In the genomic region with DNA sequence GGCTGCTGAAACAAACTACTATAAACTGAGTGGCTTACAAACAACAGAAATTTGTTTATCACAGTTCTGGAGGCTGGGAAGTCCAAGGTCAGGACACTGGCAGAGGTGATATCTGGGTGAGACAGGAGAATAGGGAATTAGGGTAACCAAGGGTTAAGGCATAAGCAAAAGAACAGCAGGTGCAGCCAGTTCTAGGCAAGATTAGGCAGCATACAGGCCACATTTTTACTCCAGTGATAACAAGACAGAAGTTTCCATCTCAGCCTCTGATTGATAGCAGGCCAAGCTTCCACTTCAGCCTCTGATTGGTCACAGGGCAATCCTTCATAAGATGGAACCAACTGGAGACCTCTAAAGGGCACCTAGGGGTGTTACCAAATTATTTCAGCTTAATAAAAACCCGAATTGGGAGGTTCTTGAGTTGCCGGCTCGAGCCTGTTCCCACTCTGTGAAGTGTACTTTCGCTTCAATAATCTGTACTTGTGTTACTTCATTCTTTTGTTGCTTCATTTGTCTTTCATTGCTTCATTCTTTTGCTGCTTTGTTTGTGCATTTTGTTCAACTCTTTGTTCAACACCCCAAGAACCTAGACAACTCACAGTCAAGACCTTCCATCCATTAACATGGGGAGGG, we compare ENCODE assay signal across 1 cellular context.
TF ChIP-seq lines count a peak whose summit lies in the region.

No MANE protein-coding gene starts in this region.

TF ChIP-seq in K562, 482 proteins besides CTCF, POLR2A, EP300 and RAD21 (continued from another document):
- TF ChIP-seq CHD4 (IDR thresholded peaks at IDR 0.05; ENCODE audit: insufficient read depth, insufficient replicate concordance, low read depth, low read length, poor library complexity, severe bottlenecking) (no peak), CBX5 (IDR thresholded peaks at IDR 0.05; ENCODE audit: borderline replicate concordance, low read depth) (no peak), POLR2B (IDR thresholded peaks at IDR 0.05; ENCODE audit: low read depth, partially characterized antibody) (no peak), MECOM (CRISPR knock-in tag; IDR thresholded peaks at IDR 0.05) (no peak), ZNF212 (CRISPR knock-in tag; IDR thresholded peaks at IDR 0.05) (no peak), CBFA2T3 (IDR thresholded peaks at IDR 0.05) (peak; percentile 89), BRD9 (IDR thresholded peaks at IDR 0.05; ENCODE audit: low read depth, partially characterized antibody) (no peak), RCOR1 (IDR thresholded peaks at IDR 0.05; ENCODE audit: borderline replicate concordance in 1 of 2, low read depth in 2 of 2, low read length in 2 of 2) (0 out of 4 replicates have a peak, but pooled peaks of 1 of the 2 experiments have one; percentile 25), GTF2F1 (IDR thresholded peaks at IDR 0.05; ENCODE audit: low read depth, low read length) (no peak), NFIC (IDR thresholded peaks at IDR 0.05) (peak; percentile 45; the same call in 1 of the 2 replicates), MAFG (tag; conservative IDR thresholded peaks at IDR 0.05) (no peak), GABPA (tag; conservative IDR thresholded peaks at IDR 0.05; ENCODE audit: low read depth) (no peak), SMARCA5 (IDR thresholded peaks at IDR 0.05) (no peak), CREB1 (IDR thresholded peaks at IDR 0.05) (no peak), CREB1 (CRISPR knock-in tag; IDR thresholded peaks at IDR 0.05) (no peak), FOXA3 (CRISPR knock-in tag; conservative IDR thresholded peaks at IDR 0.05 in 1 of 2, IDR thresholded peaks at IDR 0.05 in 1 of 2) (no peak), IFI16 (CRISPR knock-in tag; IDR thresholded peaks at IDR 0.05) (no peak)
- TF ChIP-seq, protein P1, sequence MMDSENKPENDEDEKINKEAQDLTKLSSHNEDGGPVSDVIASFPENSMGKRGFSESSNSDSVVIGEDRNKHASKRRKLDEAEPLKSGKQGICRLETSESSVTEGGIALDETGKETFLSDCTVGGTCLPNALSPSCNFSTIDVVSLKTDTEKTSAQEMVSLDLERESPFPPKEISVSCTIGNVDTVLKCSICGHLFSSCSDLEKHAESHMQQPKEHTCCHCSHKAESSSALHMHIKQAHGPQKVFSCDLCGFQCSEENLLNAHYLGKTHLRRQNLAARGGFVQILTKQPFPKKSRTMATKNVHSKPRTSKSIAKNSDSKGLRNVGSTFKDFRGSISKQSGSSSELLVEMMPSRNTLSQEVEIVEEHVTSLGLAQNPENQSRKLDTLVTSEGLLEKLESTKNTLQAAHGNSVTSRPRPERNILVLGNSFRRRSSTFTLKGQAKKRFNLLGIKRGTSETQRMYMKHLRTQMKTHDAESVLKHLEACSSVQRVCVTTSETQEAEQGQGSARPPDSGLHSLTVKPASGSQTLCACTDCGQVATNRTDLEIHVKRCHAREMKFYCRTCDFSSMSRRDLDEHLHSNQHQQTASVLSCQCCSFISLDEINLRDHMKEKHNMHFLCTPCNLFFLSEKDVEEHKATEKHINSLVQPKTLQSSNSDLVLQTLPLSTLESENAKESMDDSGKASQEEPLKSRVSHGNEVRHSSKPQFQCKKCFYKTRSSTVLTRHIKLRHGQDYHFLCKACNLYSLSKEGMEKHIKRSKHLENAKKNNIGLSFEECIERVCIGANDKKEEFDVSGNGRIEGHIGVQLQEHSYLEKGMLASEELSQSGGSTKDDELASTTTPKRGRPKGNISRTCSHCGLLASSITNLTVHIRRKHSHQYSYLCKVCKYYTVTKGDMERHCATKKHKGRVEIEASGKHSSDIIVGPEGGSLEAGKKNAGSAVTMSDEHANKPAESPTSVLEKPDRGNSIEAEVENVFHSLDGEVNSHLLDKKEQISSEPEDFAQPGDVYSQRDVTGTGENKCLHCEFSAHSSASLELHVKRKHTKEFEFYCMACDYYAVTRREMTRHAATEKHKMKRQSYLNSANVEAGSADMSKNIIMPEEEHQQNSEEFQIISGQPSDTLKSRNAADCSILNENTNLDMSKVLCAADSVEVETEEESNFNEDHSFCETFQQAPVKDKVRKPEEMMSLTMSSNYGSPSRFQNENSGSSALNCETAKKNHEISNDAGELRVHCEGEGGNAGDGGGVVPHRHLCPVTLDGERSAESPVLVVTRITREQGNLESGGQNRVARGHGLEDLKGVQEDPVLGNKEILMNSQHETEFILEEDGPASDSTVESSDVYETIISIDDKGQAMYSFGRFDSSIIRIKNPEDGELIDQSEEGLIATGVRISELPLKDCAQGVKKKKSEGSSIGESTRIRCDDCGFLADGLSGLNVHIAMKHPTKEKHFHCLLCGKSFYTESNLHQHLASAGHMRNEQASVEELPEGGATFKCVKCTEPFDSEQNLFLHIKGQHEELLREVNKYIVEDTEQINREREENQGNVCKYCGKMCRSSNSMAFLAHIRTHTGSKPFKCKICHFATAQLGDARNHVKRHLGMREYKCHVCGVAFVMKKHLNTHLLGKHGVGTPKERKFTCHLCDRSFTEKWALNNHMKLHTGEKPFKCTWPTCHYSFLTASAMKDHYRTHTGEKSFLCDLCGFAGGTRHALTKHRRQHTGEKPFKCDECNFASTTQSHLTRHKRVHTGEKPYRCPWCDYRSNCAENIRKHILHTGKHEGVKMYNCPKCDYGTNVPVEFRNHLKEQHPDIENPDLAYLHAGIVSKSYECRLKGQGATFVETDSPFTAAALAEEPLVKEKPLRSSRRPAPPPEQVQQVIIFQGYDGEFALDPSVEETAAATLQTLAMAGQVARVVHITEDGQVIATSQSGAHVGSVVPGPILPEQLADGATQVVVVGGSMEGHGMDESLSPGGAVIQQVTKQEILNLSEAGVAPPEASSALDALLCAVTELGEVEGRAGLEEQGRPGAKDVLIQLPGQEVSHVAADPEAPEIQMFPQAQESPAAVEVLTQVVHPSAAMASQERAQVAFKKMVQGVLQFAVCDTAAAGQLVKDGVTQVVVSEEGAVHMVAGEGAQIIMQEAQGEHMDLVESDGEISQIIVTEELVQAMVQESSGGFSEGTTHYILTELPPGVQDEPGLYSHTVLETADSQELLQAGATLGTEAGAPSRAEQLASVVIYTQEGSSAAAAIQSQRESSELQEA (IDR thresholded peaks at IDR 0.05; ENCODE audit: low read depth) = no peak
- TF ChIP-seq, protein P2, sequence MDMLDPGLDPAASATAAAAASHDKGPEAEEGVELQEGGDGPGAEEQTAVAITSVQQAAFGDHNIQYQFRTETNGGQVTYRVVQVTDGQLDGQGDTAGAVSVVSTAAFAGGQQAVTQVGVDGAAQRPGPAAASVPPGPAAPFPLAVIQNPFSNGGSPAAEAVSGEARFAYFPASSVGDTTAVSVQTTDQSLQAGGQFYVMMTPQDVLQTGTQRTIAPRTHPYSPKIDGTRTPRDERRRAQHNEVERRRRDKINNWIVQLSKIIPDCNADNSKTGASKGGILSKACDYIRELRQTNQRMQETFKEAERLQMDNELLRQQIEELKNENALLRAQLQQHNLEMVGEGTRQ (CRISPR knock-in tag; IDR thresholded peaks at IDR 0.05) = no peak
- TF ChIP-seq, protein P3, sequence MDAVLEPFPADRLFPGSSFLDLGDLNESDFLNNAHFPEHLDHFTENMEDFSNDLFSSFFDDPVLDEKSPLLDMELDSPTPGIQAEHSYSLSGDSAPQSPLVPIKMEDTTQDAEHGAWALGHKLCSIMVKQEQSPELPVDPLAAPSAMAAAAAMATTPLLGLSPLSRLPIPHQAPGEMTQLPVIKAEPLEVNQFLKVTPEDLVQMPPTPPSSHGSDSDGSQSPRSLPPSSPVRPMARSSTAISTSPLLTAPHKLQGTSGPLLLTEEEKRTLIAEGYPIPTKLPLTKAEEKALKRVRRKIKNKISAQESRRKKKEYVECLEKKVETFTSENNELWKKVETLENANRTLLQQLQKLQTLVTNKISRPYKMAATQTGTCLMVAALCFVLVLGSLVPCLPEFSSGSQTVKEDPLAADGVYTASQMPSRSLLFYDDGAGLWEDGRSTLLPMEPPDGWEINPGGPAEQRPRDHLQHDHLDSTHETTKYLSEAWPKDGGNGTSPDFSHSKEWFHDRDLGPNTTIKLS (IDR thresholded peaks at IDR 0.05; ENCODE audit: borderline replicate concordance, low read depth) = no peak
